Comparison of ENCODE assay signal across 12 cellular contexts in genomic region chr18:28086530-28087172, GRCh38.
DNase-seq lines count a peak whose midpoint lies in the region; ATAC-seq and TF ChIP-seq lines count a peak whose summit lies in the region.
"Had no signal": no experiment of that assay in that cellular context is flagged by ENCODE, and none has a peak within 500 bp of the region (broad histone marks: within the 10 kb centered on the region; RNA-seq: fewer than 3 reads in every experiment).

No MANE protein-coding gene starts in this region.

- H3K36me3 ChIP-seq in NT2/D1 (ENCODE audit: insufficient read depth, insufficient read length, low read length): no peaks in the 10 kb centered on the region
- H3K36me3 ChIP-seq in fibroblast of lung (ENCODE audit: control insufficient read depth, insufficient read depth, low read length): no peaks in the 10 kb centered on the region
- no peaks in the 10 kb centered on the region for H3K36me3 ChIP-seq in lower lobe of right lung

- TF ChIP-seq CTCF in fibroblast of lung (conservative IDR thresholded peaks at IDR 0.05 in 1 of 2, IDR thresholded peaks at IDR 0.05 in 1 of 2; ENCODE audit: low read depth in 1 of 2, low read length in 2 of 2) (no peak), lower lobe of right lung (IDR thresholded peaks at IDR 0.05) (no peak)
- TF ChIP-seq CTCF in CD4-positive, alpha-beta T cell (IDR thresholded peaks at IDR 0.05): no peak

- H3K4me3 ChIP-seq in NT2/D1 (ENCODE audit: insufficient read length, low read depth) (no peak overlapping the region), fibroblast of lung (replicated peaks in 1 of 4; ENCODE audit: control extremely low read depth in 1 of 4, insufficient read depth in 1 of 4, low read depth in 3 of 4, low read length in 4 of 4) (no peak overlapping the region), lower lobe of right lung (no peak overlapping the region)

- peaks cover 3% of the 10 kb centered on the region for H3K9me3 Mint-ChIP-seq in CD4-positive, alpha-beta T cell

- CTCF ChIA-PET in CD4-positive, alpha-beta T cell (lab: Charles Lee): no interaction called here

- no peak overlapping the region for H2AFZ ChIP-seq in fibroblast of lung (ENCODE audit: low read length)

- no peak overlapping the region for H3K9ac ChIP-seq in NT2/D1 (ENCODE audit: insufficient read length, low read depth)
- no peak overlapping the region for H3K9ac ChIP-seq in fibroblast of lung (ENCODE audit: insufficient read depth, low read length)

- intact Hi-C loops in lower lobe of right lung (cut with DNase I): no loop called here
- intact Hi-C loops in CD4-positive, alpha-beta T cell (cut with DNase I, micrococcal nuclease): no loop called here

- ATAC-seq in lower lobe of right lung (no peak), GM21576 (IDR thresholded peaks at IDR 0.05; ENCODE audit: unreplicated experiment) (no peak)
- no peak for ATAC-seq in CD4-positive, alpha-beta T cell (ENCODE audit: poor library complexity)
- ATAC-seq: stimulated activated effector memory CD8-positive, alpha-beta T cell treated with anti-CD3 and anti-CD28 coated beads, Interleukin-12 subunit alpha, Interleukin-12 subunit beta, amount 100 ng/mL, for 72 hours had no signal

- H3K4me1 Mint-ChIP-seq in CD4-positive, alpha-beta T cell (ENCODE audit: low read depth): no peaks in the 10 kb centered on the region
- H3K4me1 Mint-ChIP-seq: stimulated activated effector memory CD8-positive, alpha-beta T cell treated with anti-CD3 and anti-CD28 coated beads, Interleukin-12 subunit alpha, Interleukin-12 subunit beta, amount 100 ng/mL, for 72 hours had no signal

- H3K4me1 ChIP-seq in NT2/D1 (ENCODE audit: insufficient read depth, insufficient read length): no peaks in the 10 kb centered on the region
- no peaks in the 10 kb centered on the region for H3K4me1 ChIP-seq in fibroblast of lung (ENCODE audit: control insufficient read depth, extremely low read depth, insufficient read depth, low read length)
- no peaks in the 10 kb centered on the region for H3K4me1 ChIP-seq in lower lobe of right lung

- DNase-seq in Ammon's horn (ENCODE audit: low spot score): peak; percentile 69
- peak; percentile 2 for DNase-seq in NT2/D1 (ENCODE audit: low read depth, low spot score)
- peak; percentile 43 to 87 for DNase-seq in fibroblast of lung (ENCODE audit: low read depth in 2 of 2)
- peak; percentile 62 for DNase-seq in middle frontal gyrus (ENCODE audit: extremely low spot score, low spot score)
- no peak for DNase-seq in lower lobe of right lung
- no peak for DNase-seq in CD4-positive, alpha-beta T cell
- DNase-seq in SKM-1 treated with dmso at 0.1 percent for 144 hours (lab: John Stamatoyannopoulos, UW; ENCODE audit: unreplicated experiment): no peak
- DNase-seq: activated CD4-positive, CD25-positive, alpha-beta regulatory T cell; activated gamma-delta T cell treated with Interleukin-2 at 50 U/mL for 16 hours; NCI-H510A treated with DMSO at 0.1 percent for 48 hours had no signal

- H3K27ac Mint-ChIP-seq in CD4-positive, alpha-beta T cell: no peak overlapping the region
- H3K27ac Mint-ChIP-seq: stimulated activated effector memory CD8-positive, alpha-beta T cell treated with anti-CD3 and anti-CD28 coated beads, Interleukin-12 subunit alpha, Interleukin-12 subunit beta, amount 100 ng/mL, for 72 hours had no signal

- H3K79me2 ChIP-seq in fibroblast of lung (ENCODE audit: control insufficient read depth, insufficient read depth, low read length): no peaks in the 10 kb centered on the region

- H3K9me3 ChIP-seq in NT2/D1 (ENCODE audit: insufficient read depth, low read length): no peaks in the 10 kb centered on the region
- H3K9me3 ChIP-seq in fibroblast of lung (ENCODE audit: control insufficient read depth, insufficient read depth, low read depth, low read length): no peaks in the 10 kb centered on the region
- H3K9me3 ChIP-seq in lower lobe of right lung: no peaks in the 10 kb centered on the region
- H3K9me3 ChIP-seq in CD4-positive, alpha-beta T cell (ENCODE audit: control insufficient read depth, low read length): no peaks in the 10 kb centered on the region

- H3K27me3 ChIP-seq in NT2/D1 (ENCODE audit: insufficient read depth, insufficient read length) (no peaks in the 10 kb centered on the region), fibroblast of lung (ENCODE audit: control insufficient read depth, insufficient read depth, low read length) (no peaks in the 10 kb centered on the region), lower lobe of right lung (ENCODE audit: low read depth) (no peaks in the 10 kb centered on the region)
- no peaks in the 10 kb centered on the region for H3K27me3 ChIP-seq in CD4-positive, alpha-beta T cell (ENCODE audit: control insufficient read depth, insufficient read depth, low read length)

- H3K4me3 Mint-ChIP-seq in CD4-positive, alpha-beta T cell: no peak overlapping the region
- H3K4me3 Mint-ChIP-seq: stimulated activated effector memory CD8-positive, alpha-beta T cell treated with anti-CD3 and anti-CD28 coated beads, Interleukin-12 subunit alpha, Interleukin-12 subunit beta, amount 100 ng/mL, for 72 hours had no signal

- no peaks in the 10 kb centered on the region for H3K27me3 Mint-ChIP-seq in CD4-positive, alpha-beta T cell

- no peak overlapping the region for H3K4me2 ChIP-seq in fibroblast of lung (ENCODE audit: extremely low read depth, insufficient read depth, low read length)

- POLR2A ChIA-PET in CD4-positive, alpha-beta T cell (lab: Charles Lee): no interaction called here

- no peaks in the 10 kb centered on the region for H4K20me1 ChIP-seq in fibroblast of lung (ENCODE audit: control insufficient read depth, extremely low read depth, insufficient read depth, low read length)

- H3K27ac ChIP-seq in fibroblast of lung (ENCODE audit: insufficient read depth, low read length) (no peak overlapping the region), lower lobe of right lung (no peak overlapping the region)
- H3K27ac ChIP-seq in CD4-positive, alpha-beta T cell (ENCODE audit: low read depth, low read length): no peak overlapping the region

- H3K36me3 Mint-ChIP-seq in CD4-positive, alpha-beta T cell (ENCODE audit: low read depth): no peaks in the 10 kb centered on the region
- H3K36me3 Mint-ChIP-seq: stimulated activated effector memory CD8-positive, alpha-beta T cell treated with anti-CD3 and anti-CD28 coated beads, Interleukin-12 subunit alpha, Interleukin-12 subunit beta, amount 100 ng/mL, for 72 hours had no signal

Comparison
In these comparisons a context has a peak if more than half of its experiments do, and no peak if none do; other contexts are left out.
1. DNase-seq: peak in Ammon's horn (single experiment), NT2/D1 (single experiment), fibroblast of lung (2 of 2) and middle frontal gyrus (single experiment); none in lower lobe of right lung (single experiment), CD4-positive, alpha-beta T cell (0 of 10) and SKM-1 treated with dmso at 0.1 percent for 144 hours (single experiment).